In genomic region chr15:41806291-41807181, GRCh38 we compare ENCODE assay signal across 2 cellular contexts.
TF ChIP-seq lines count a peak whose summit lies in the region.

No MANE protein-coding gene starts in this region.

TF ChIP-seq in Ishikawa, 13 proteins besides CTCF, POLR2A, EP300 and RAD21 (continued from another document):
- TF ChIP-seq YY1 (IDR thresholded peaks at IDR 0.05; ENCODE audit: low read depth), result 0 out of 2 replicates have a peak, but pooled peaks have one; percentile 11
- peak; percentile 31; the same call in 1 of the 2 replicates for TF ChIP-seq USF1 (IDR thresholded peaks at IDR 0.05)
- TF ChIP-seq CEBPB (IDR thresholded peaks at IDR 0.05), result no peak
- no peak for TF ChIP-seq FOXM1 (IDR thresholded peaks at IDR 0.05; ENCODE audit: borderline replicate concordance, low read depth)
- peak; percentile 77 for TF ChIP-seq TEAD4 (IDR thresholded peaks at IDR 0.05)
- no peak for TF ChIP-seq REST (IDR thresholded peaks at IDR 0.05; ENCODE audit: low read depth)
- no peak; the same call in 1 of the 2 replicates for TF ChIP-seq MAX (IDR thresholded peaks at IDR 0.05)
- TF ChIP-seq NFIC (IDR thresholded peaks at IDR 0.05), result peak; percentile 72
- TF ChIP-seq EGR1 (IDR thresholded peaks at IDR 0.05), result no peak

TF ChIP-seq in HepG2, 621 proteins besides CTCF, POLR2A, EP300 and RAD21:
- TF ChIP-seq ZNF609 (CRISPR knock-in tag; IDR thresholded peaks at IDR 0.05; ENCODE audit: borderline replicate concordance) (no peak), TFE3 (CRISPR knock-in tag; IDR thresholded peaks at IDR 0.05) (no peak), ZNF687 (CRISPR knock-in tag; IDR thresholded peaks at IDR 0.05) (peak; percentile 43), HHEX (CRISPR knock-in tag; IDR thresholded peaks at IDR 0.05) (no peak), SMC3 (IDR thresholded peaks at IDR 0.05; ENCODE audit: low read length) (0 out of 2 replicates have a peak, but pooled peaks have one; percentile 33), REL (CRISPR knock-in tag; conservative IDR thresholded peaks at IDR 0.05) (no peak), ZNF550 (CRISPR knock-in tag; IDR thresholded peaks at IDR 0.05; ENCODE audit: borderline replicate concordance) (no peak), FUBP1 (CRISPR knock-in tag; IDR thresholded peaks at IDR 0.05; ENCODE audit: borderline replicate concordance) (no peak), STAG1 (CRISPR knock-in tag; IDR thresholded peaks at IDR 0.05) (peak; percentile 73), NFYC (CRISPR knock-in tag; IDR thresholded peaks at IDR 0.05) (peak; percentile 50; the same call in 1 of the 2 replicates), TEAD3 (CRISPR knock-in tag; optimal IDR thresholded peaks at IDR 0.05; ENCODE audit: borderline replicate concordance) (peak; percentile 74), ZFAT (CRISPR knock-in tag; conservative IDR thresholded peaks at IDR 0.05) (no peak), ZZZ3 (CRISPR knock-in tag; IDR thresholded peaks at IDR 0.05; ENCODE audit: borderline replicate concordance) (no peak), ZNF280D (CRISPR knock-in tag; IDR thresholded peaks at IDR 0.05) (no peak), ZNF816 (CRISPR knock-in tag; IDR thresholded peaks at IDR 0.05; ENCODE audit: borderline replicate concordance) (no peak), TFAP4 (IDR thresholded peaks at IDR 0.05; ENCODE audit: borderline replicate concordance, low read depth) (peak; percentile 57; the same call in 1 of the 2 replicates)
